In genomic region chr2:222298000-222298310, GRCh38 we compare ENCODE assay signal across 16 cellular contexts. TPM values are rescaled to one million over a fixed set of nuclear protein-coding genes. Genes with fewer than 3 reads are reported as not detected.
DNase-seq lines count a peak whose midpoint lies in the region; ATAC-seq and TF ChIP-seq lines count a peak whose summit lies in the region.
"Had no signal": no experiment of that assay in that cellular context is flagged by ENCODE, and none has a peak within 500 bp of the region (broad histone marks: within the 10 kb centered on the region; RNA-seq: fewer than 3 reads in every experiment).

No MANE protein-coding gene starts in this region.

- peaks cover 100% of the 10 kb centered on the region for H3K27me3 Mint-ChIP-seq in type B pancreatic cell

- intact Hi-C loops in right cardiac atrium (cut with DNase I) (loop anchor here in 1 of 4 donors (10.0 kb wide), 1 partner anchor 233 kb away; no protein-coding TSS in a partner anchor), left ventricle myocardium superior (cut with micrococcal nuclease) (no loop called here), upper lobe of right lung (cut with DNase I) (no loop called here)

- no peaks in the 10 kb centered on the region for H3K36me3 ChIP-seq in mesodermal cell (ENCODE audit: control insufficient read depth, insufficient read depth, low read length)
- H3K36me3 ChIP-seq in upper lobe of right lung, result no peaks in the 10 kb centered on the region

- TF ChIP-seq CTCF in coronary artery (IDR thresholded peaks at IDR 0.05), result no peak
- no peak for TF ChIP-seq CTCF in type B pancreatic cell (conservative IDR thresholded peaks at IDR 0.05)
- no peak for TF ChIP-seq CTCF in upper lobe of right lung (IDR thresholded peaks at IDR 0.05)

- H3K4me1 Mint-ChIP-seq in type B pancreatic cell (ENCODE audit: unreplicated experiment), result peaks cover 11% of the 10 kb centered on the region

- DNase-seq in right cardiac atrium (peak in 1 of 3 donors; percentile 47), left ventricle myocardium superior (no peak), coronary artery (ENCODE audit: low spot score) (no peak), type B pancreatic cell (ENCODE audit: extremely low spot score, unreplicated experiment) (no peak), activated gamma-delta T cell (lab: John Stamatoyannopoulos, UW) (no peak), upper lobe of right lung (no peak)
- no peak for DNase-seq in stimulated activated CD4-positive, alpha-beta T cell treated with anti-CD3 and anti-CD28 coated beads, Interleukin-1b, Interleukin-23, amount 100 ng/mL, for 48 hours
- DNase-seq: activated CD8-positive, alpha-beta memory T cell treated with anti-CD3 and anti-CD28 coated beads, Interleukin-2, amount 50 U/mL, for 48 hours; effector memory CD4-positive, alpha-beta T cell; NCI-H1694 treated with DMSO at 0.1 percent for 48 hours; NCI-H526 treated with DMSO at 0.1 percent for 48 hours; stimulated activated CD4-positive, alpha-beta T cell treated with anti-CD3 and anti-CD28 coated beads, Interleukin-2, amount 100 ng/mL, for 24 hours had no signal

- H3K27ac ChIP-seq in right cardiac atrium (ENCODE audit: low read length) (no peak overlapping the region), coronary artery (no peak overlapping the region), mesodermal cell (ENCODE audit: low read depth, low read length, severe bottlenecking) (peak overlapping the region; percentile 41), upper lobe of right lung (no peak overlapping the region)
- H3K27ac ChIP-seq: parathyroid adenoma, VCaP had no signal

- no peaks in the 10 kb centered on the region for H3K27me3 ChIP-seq in right cardiac atrium (ENCODE audit: control insufficient read depth, insufficient read depth)
- peaks cover 99% of the 10 kb centered on the region for H3K27me3 ChIP-seq in upper lobe of right lung

- H3K36me3 Mint-ChIP-seq in type B pancreatic cell, result peaks cover 4% of the 10 kb centered on the region

- peaks cover 6% of the 10 kb centered on the region for H3K4me1 ChIP-seq in right cardiac atrium (ENCODE audit: control insufficient read depth, insufficient read depth, low read length)
- H3K4me1 ChIP-seq in mesodermal cell (ENCODE audit: control insufficient read depth, insufficient read depth, low read length, poor library complexity, severe bottlenecking), result peaks cover 36% of the 10 kb centered on the region
- peaks cover 17% of the 10 kb centered on the region for H3K4me1 ChIP-seq in upper lobe of right lung
- H3K4me1 ChIP-seq: parathyroid adenoma had no signal

- ATAC-seq in right cardiac atrium (no peak), left ventricle myocardium superior (no peak), upper lobe of right lung (no peak)

- no peaks in the 10 kb centered on the region for H3K9me3 ChIP-seq in right cardiac atrium (ENCODE audit: control insufficient read depth, low read length)
- H3K9me3 ChIP-seq in mesodermal cell (ENCODE audit: control insufficient read depth, low read length), result no peaks in the 10 kb centered on the region
- no peaks in the 10 kb centered on the region for H3K9me3 ChIP-seq in upper lobe of right lung

- 11% methylated on average over 16 of the region's 16 CpGs for WGBS in right cardiac atrium
- WGBS in mesodermal cell (ENCODE audit: insufficient coverage in 2 of 2), 2 experiments, result 2% methylated on average over 11 of the region's 16 CpGs

- H3K27ac Mint-ChIP-seq in type B pancreatic cell, result no peak overlapping the region

- peak overlapping the region; percentile 86 for H3K4me3 Mint-ChIP-seq in type B pancreatic cell

- H3K9me3 Mint-ChIP-seq in type B pancreatic cell, result no peaks in the 10 kb centered on the region

- H3K4me3 ChIP-seq in right cardiac atrium (ENCODE audit: low read length), result peak overlapping the region; percentile 13
- H3K4me3 ChIP-seq in coronary artery, result peak overlapping the region; percentile 60
- H3K4me3 ChIP-seq in mesodermal cell (ENCODE audit: extremely low read depth, insufficient read depth, low read length, poor library complexity, severe bottlenecking), result peak overlapping the region; percentile 47
- H3K4me3 ChIP-seq in upper lobe of right lung, result no peak overlapping the region
- H3K4me3 ChIP-seq: lung had no signal

RNA-seq across cellular contexts. Expression of gene PAX3, which starts 0.8 kb away (rescaled TPM):
- total RNA-seq in right cardiac atrium (under 1 TPM in 2 of 4 donors, not detected in 2; 0.25 to 0.34 TPM), left ventricle myocardium superior (not detected), type B pancreatic cell (ENCODE audit: low replicate concordance) (66.7 TPM in 1 of 2 replicates, not detected in the other), upper lobe of right lung (not detected)
- polyA plus RNA-seq in right cardiac atrium, result 0.23 TPM
- polyA plus RNA-seq in mesodermal cell (2013, experiment 1 of 2), result 13.7 TPM
- 10.5 TPM for polyA plus RNA-seq in mesodermal cell (2013, experiment 2 of 2)
- total RNA-seq: lung had no signal
- polyA plus RNA-seq: lung had no signal
